9 cellular contexts compared by ENCODE assay signal in genomic region chr6:31087494-31088089, GRCh38. TPM values are rescaled to one million over a fixed set of nuclear protein-coding genes. Genes with fewer than 3 reads are reported as not detected.
DNase-seq lines count a peak whose midpoint lies in the region; ATAC-seq and TF ChIP-seq lines count a peak whose summit lies in the region.
"Had no signal": no experiment of that assay in that cellular context is flagged by ENCODE, and none has a peak within 500 bp of the region (broad histone marks: within the 10 kb centered on the region; RNA-seq: fewer than 3 reads in every experiment).

No MANE protein-coding gene starts in this region.

- H3K4me1 ChIP-seq in RWPE2 (ENCODE audit: insufficient read depth, poor library complexity, severe bottlenecking) (peaks cover 12% of the 10 kb centered on the region), suprapubic skin (peaks cover 11% of the 10 kb centered on the region)

- no peaks in the 10 kb centered on the region for H3K27me3 ChIP-seq in RWPE2 (ENCODE audit: insufficient read depth, poor library complexity, severe bottlenecking)
- no peaks in the 10 kb centered on the region for H3K27me3 ChIP-seq in suprapubic skin
- H3K27me3 ChIP-seq: BLaER1 treated with 17β-estradiol and CSF1 and Interleukin-3, amounts not matched to agents 10 nM and 100 nM had no signal

- DNase-seq in NCI-H1436 (lab: John Stamatoyannopoulos, UW): peak; percentile 68
- DNase-seq in NCI-H1436 treated with DMSO at 0.1 percent for 48 hours (lab: John Stamatoyannopoulos, UW): no peak
- DNase-seq in RWPE2 (ENCODE audit: low spot score): no peak
- peak; percentile 79 to 89 for DNase-seq in activated T-helper 1 cell treated with anti-CD3 and anti-CD28 coated beads, Interleukin-2, amount 50 U/mL, for 16 hours (ENCODE audit: low read depth in 1 of 2, low spot score in 1 of 2)
- peak; percentile 66 for DNase-seq in fibroblast of the conjunctiva (ENCODE audit: low read depth)
- DNase-seq in nucleus accumbens (lab: John Stamatoyannopoulos, UW): peak in 53 of 56 donors; percentile 4 to 90 (median 59)
- DNase-seq in suprapubic skin (ENCODE audit: low spot score in 2 of 2): peak; percentile 89

- no peaks in the 10 kb centered on the region for H3K36me3 ChIP-seq in RWPE2 (ENCODE audit: low read depth)
- no peaks in the 10 kb centered on the region for H3K36me3 ChIP-seq in suprapubic skin
- H3K36me3 ChIP-seq: BLaER1 treated with 17β-estradiol and CSF1 and Interleukin-3, amounts not matched to agents 10 nM and 100 nM had no signal

- H3K4me3 ChIP-seq in RWPE2 (ENCODE audit: severe bottlenecking) (no peak overlapping the region), suprapubic skin (no peak overlapping the region)
- H3K4me3 ChIP-seq: BLaER1 treated with 17β-estradiol and CSF1 and Interleukin-3, amounts not matched to agents 10 nM and 100 nM had no signal

- ATAC-seq in RWPE2 (ENCODE audit: low read depth): peak; percentile 96

- 11% methylated on average over 14 of the region's 14 CpGs for WGBS in suprapubic skin

- TF ChIP-seq CTCF in LNCAP (IDR thresholded peaks at IDR 0.05) (peak; percentile 71), RWPE2 (IDR thresholded peaks at IDR 0.05; ENCODE audit: poor library complexity, severe bottlenecking) (peak; percentile 84), suprapubic skin (IDR thresholded peaks at IDR 0.05) (peak; percentile 70 to 73)

- H3K9me3 ChIP-seq in RWPE2 (ENCODE audit: severe bottlenecking) (no peaks in the 10 kb centered on the region), suprapubic skin (no peaks in the 10 kb centered on the region)
- H3K9me3 ChIP-seq: BLaER1 treated with 17β-estradiol and CSF1 and Interleukin-3, amounts not matched to agents 10 nM and 100 nM had no signal

- TF ChIP-seq POLR2A in suprapubic skin (IDR thresholded peaks at IDR 0.05): no peak

- TF ChIP-seq EP300 in suprapubic skin (IDR thresholded peaks at IDR 0.05): no peak

- H3K27ac ChIP-seq in RWPE2 (ENCODE audit: poor library complexity, severe bottlenecking) (peak overlapping the region; percentile 73), suprapubic skin (no peak overlapping the region)

RNA-seq across cellular contexts. Expression of gene C6orf15, which starts 24.8 kb away (rescaled TPM):
- total RNA-seq in suprapubic skin: 10 to 100 TPM in 2 of 4 donors, 1 to 10 TPM in 2; 5.5 to 20.7 (median 8.8) TPM

RNA-seq across cellular contexts. Expression of gene PSORS1C1, which starts 27.0 kb away (rescaled TPM):
- total RNA-seq in suprapubic skin: 10 to 100 TPM in 1 of 4 donors, 1 to 10 TPM in 3; 4.1 to 15.8 (median 5.5) TPM

RNA-seq across cellular contexts. Expression of gene CDSN, which starts 32.7 kb away (rescaled TPM):
- total RNA-seq in suprapubic skin: 100 to 1,000 TPM in 3 of 4 donors, 10 to 100 TPM in 1; 16.3 to 598 (median 403) TPM

RNA-seq across cellular contexts. Expression of gene PSORS1C2, which starts 51.3 kb away (rescaled TPM):
- 10 to 100 TPM in 3 of 4 donors, 1 to 10 TPM in 1; 5.9 to 63.0 (median 27.8) TPM for total RNA-seq in suprapubic skin

Comparison
In these comparisons a context has a peak if more than half of its experiments do, and no peak if none do; other contexts are left out.
1. DNase-seq: peak in NCI-H1436 (single experiment), activated T-helper 1 cell treated with anti-CD3 and anti-CD28 coated beads, Interleukin-2, amount 50 U/mL, for 16 hours (2 of 2), fibroblast of the conjunctiva (single experiment), nucleus accumbens (53 of 56) and suprapubic skin (2 of 2); none in NCI-H1436 treated with DMSO at 0.1 percent for 48 hours (single experiment) and RWPE2 (single experiment).
2. Peak in every context shown above with its lines, with median percentiles within 50 percentile points of each other: CTCF ChIP-seq.